2 cellular contexts compared by ENCODE assay signal in genomic region chr9:12648921-12649320, GRCh38.
TF ChIP-seq lines count a peak whose summit lies in the region.

No MANE protein-coding gene starts in this region.

TF ChIP-seq in SK-N-SH, 30 proteins besides CTCF, POLR2A, EP300 and RAD21 (continued from another document):
- TF ChIP-seq ZBTB33 (IDR thresholded peaks at IDR 0.05; ENCODE audit: borderline replicate concordance, low read depth) (no peak), USF2 (IDR thresholded peaks at IDR 0.05; ENCODE audit: borderline replicate concordance, low read depth, low read length) (no peak)

TF ChIP-seq in SK-N-SH treated with all-trans-retinoic acid at 6 μM for 48 hours, 23 proteins besides CTCF, POLR2A, EP300 and RAD21 (continued from another document):
- no peak for TF ChIP-seq PATZ1 (CRISPR knock-in tag; IDR thresholded peaks at IDR 0.05; ENCODE audit: borderline replicate concordance)
TF ChIP-seq in SK-N-SH treated with all-trans-retinoic acid at 6 μM for 48 hours: peak in this region for 0.
